ENCODE assay signal across 11 cellular contexts in genomic region chr7:47458057-47458456, GRCh38.
A peak's percentile ranks its signal among the peaks of the same experiment; 100 is the strongest.
DNase-seq lines count a peak whose midpoint lies in the region; ATAC-seq lines count a peak whose summit lies in the region.
"Had no signal": no experiment of that assay in that cellular context is flagged by ENCODE, and none has a peak within 500 bp of the region (broad histone marks: within the 10 kb centered on the region; RNA-seq: fewer than 3 reads in every experiment).

No MANE protein-coding gene starts in this region.

- H3K9me3 Mint-ChIP-seq in stimulated activated memory B cell treated with anti-CD40 and anti-IgM and Interleukin-4, amounts not matched to agents 10 μg/mL and 1 μg/mL and 100 μg/mL, for 72 hours = no peaks in the 10 kb centered on the region
- no peaks in the 10 kb centered on the region for H3K9me3 Mint-ChIP-seq in effector memory CD8-positive, alpha-beta T cell
- H3K9me3 Mint-ChIP-seq: activated T-cell treated with anti-CD3 and anti-CD28 coated beads, Interleukin-2, amount 50 U/mL, for 4 hours; IgD-negative memory B cell had no signal

- peak; percentile 61 for ATAC-seq in stimulated activated memory B cell treated with anti-CD40 and anti-IgM and Interleukin-4, amounts not matched to agents 10 μg/mL and 1 μg/mL and 100 μg/mL, for 72 hours
- ATAC-seq in GM19467 (IDR thresholded peaks at IDR 0.05; ENCODE audit: unreplicated experiment) (no peak), HG02870 (IDR thresholded peaks at IDR 0.05; ENCODE audit: unreplicated experiment) (no peak)
- ATAC-seq in effector memory CD8-positive, alpha-beta T cell (replicated peaks) = no peak
- ATAC-seq: activated T-cell treated with anti-CD3 and anti-CD28 coated beads, Interleukin-2, amount 50 U/mL, for 4 hours had no signal

- H3K4me3 Mint-ChIP-seq in stimulated activated memory B cell treated with anti-CD40 and anti-IgM and Interleukin-4, amounts not matched to agents 10 μg/mL and 1 μg/mL and 100 μg/mL, for 72 hours = no peak overlapping the region
- no peak overlapping the region for H3K4me3 Mint-ChIP-seq in effector memory CD8-positive, alpha-beta T cell
- H3K4me3 Mint-ChIP-seq: activated T-cell treated with anti-CD3 and anti-CD28 coated beads, Interleukin-2, amount 50 U/mL, for 4 hours; IgD-negative memory B cell had no signal

- peak; percentile 76 for DNase-seq in H4 (ENCODE audit: low spot score)
- peak; percentile 27 for DNase-seq in T1000 (lab: John Stamatoyannopoulos, UW)
- DNase-seq in hepatic stellate cell (ENCODE audit: low spot score) = peak; percentile 92
- DNase-seq in effector memory CD8-positive, alpha-beta T cell = no peak
- DNase-seq in middle frontal gyrus (ENCODE audit: extremely low spot score, low spot score) = no peak
- DNase-seq: activated T-cell treated with anti-CD3 and anti-CD28 coated beads, Interleukin-2, amount 50 U/mL, for 4 hours; occipital lobe had no signal

- H3K36me3 Mint-ChIP-seq in stimulated activated memory B cell treated with anti-CD40 and anti-IgM and Interleukin-4, amounts not matched to agents 10 μg/mL and 1 μg/mL and 100 μg/mL, for 72 hours = peaks cover 6% of the 10 kb centered on the region
- no peaks in the 10 kb centered on the region for H3K36me3 Mint-ChIP-seq in effector memory CD8-positive, alpha-beta T cell (ENCODE audit: insufficient read depth)
- H3K36me3 Mint-ChIP-seq: IgD-negative memory B cell had no signal

- peak overlapping the region; percentile 1 for H3K27ac Mint-ChIP-seq in stimulated activated memory B cell treated with anti-CD40 and anti-IgM and Interleukin-4, amounts not matched to agents 10 μg/mL and 1 μg/mL and 100 μg/mL, for 72 hours
- no peak overlapping the region for H3K27ac Mint-ChIP-seq in effector memory CD8-positive, alpha-beta T cell
- H3K27ac Mint-ChIP-seq: IgD-negative memory B cell had no signal

- no peaks in the 10 kb centered on the region for H3K27me3 Mint-ChIP-seq in stimulated activated memory B cell treated with anti-CD40 and anti-IgM and Interleukin-4, amounts not matched to agents 10 μg/mL and 1 μg/mL and 100 μg/mL, for 72 hours
- no peaks in the 10 kb centered on the region for H3K27me3 Mint-ChIP-seq in effector memory CD8-positive, alpha-beta T cell
- H3K27me3 Mint-ChIP-seq: IgD-negative memory B cell had no signal

- peaks cover 22% of the 10 kb centered on the region for H3K4me1 Mint-ChIP-seq in stimulated activated memory B cell treated with anti-CD40 and anti-IgM and Interleukin-4, amounts not matched to agents 10 μg/mL and 1 μg/mL and 100 μg/mL, for 72 hours
- H3K4me1 Mint-ChIP-seq in effector memory CD8-positive, alpha-beta T cell (ENCODE audit: low read depth in 2 of 2) = no peaks in the 10 kb centered on the region

Comparison
In these comparisons a context has a peak if more than half of its experiments do, and no peak if none do; other contexts are left out.
1. DNase-seq: peak in H4 (single experiment), T1000 (single experiment) and hepatic stellate cell (single experiment); none in effector memory CD8-positive, alpha-beta T cell (0 of 3) and middle frontal gyrus (single experiment).